8 cellular contexts compared by ENCODE assay signal in genomic region chr4:88219099-88219498, GRCh38.
DNase-seq lines count a peak whose midpoint lies in the region; ATAC-seq, FAIRE-seq and TF ChIP-seq lines count a peak whose summit lies in the region.

No MANE protein-coding gene starts in this region.

- FAIRE-seq in GM12878 (lab: Jason Lieb, UNC), result peak; percentile 83

- SMC1A ChIA-PET in GM12878 (lab: Charles Lee; ENCODE audit: uncharacterized antibody, unreplicated experiment), result interaction anchor here (0.6 to 4.8 kb wide), 31 partner anchors 9 to 805 kb away, joined by 3 to 112 read pairs (median 4); partner anchors contain the start of genes HERC5, HERC6 and PYURF

- H3K4me1 Mint-ChIP-seq in immature natural killer cell, result peaks cover 2 to 5% of the 10 kb centered on the region in 2 donors

- POLR2A ChIA-PET in GM10248 (lab: Yijun Ruan, JAX) (interaction anchor here (0.5 kb wide), 2 partner anchors 65 to 762 kb away, joined by 4 to 6 read pairs; partner anchors contain the start of gene PPM1K), GM12878 (lab: Charles Lee) (interaction anchor here (0.6 kb wide), 1 partner anchor 56 kb away, joined by 3 read pairs; no protein-coding TSS in a partner anchor)

- H3K9ac ChIP-seq in GM12878 (ENCODE audit: control insufficient read depth, insufficient read depth, low read length), result no peak overlapping the region

- TF ChIP-seq EP300 in GM12878 (IDR thresholded peaks at IDR 0.05; ENCODE audit: borderline replicate concordance in 1 of 2, control insufficient read depth in 1 of 2, low read depth in 2 of 2, low read length in 2 of 2) (no peak), suprapubic skin (IDR thresholded peaks at IDR 0.05) (no peak)

- ATAC-seq in HG03108 (IDR thresholded peaks at IDR 0.05; ENCODE audit: unreplicated experiment) (peak; percentile 74), GM12878 (peak; percentile 91)

- BruUV-seq in GM12878 (replicated peaks; lab: Mats Ljungman, UMichigan), result no TSS peak

- H3K79me2 ChIP-seq in GM12878 (ENCODE audit: control insufficient read depth, insufficient read depth, low read length), result no peaks in the 10 kb centered on the region

- no peaks in the 10 kb centered on the region for H3K9me3 Mint-ChIP-seq in immature natural killer cell

- no peaks in the 10 kb centered on the region for H4K20me1 ChIP-seq in GM12878 (ENCODE audit: control insufficient read depth, insufficient read depth)

- no peak overlapping the region for H2AFZ ChIP-seq in GM12878 (ENCODE audit: control insufficient read depth, low read depth, low read length)

- H3K36me3 ChIP-seq in GM12878 (ENCODE audit: control insufficient read depth in 2 of 2, insufficient read depth in 2 of 2, low read length in 1 of 2) (no peaks in the 10 kb centered on the region), suprapubic skin (no peaks in the 10 kb centered on the region)

- H3K4me1 ChIP-seq in GM12878 (ENCODE audit: control insufficient read depth, insufficient read depth, low read length), result no peaks in the 10 kb centered on the region
- H3K4me1 ChIP-seq in suprapubic skin, result no peaks in the 10 kb centered on the region

- H3K4me3 ChIP-seq in GM12878 (no peak overlapping the region), suprapubic skin (no peak overlapping the region)

- TF ChIP-seq POLR2A in GM12878 (IDR thresholded peaks at IDR 0.05; ENCODE audit: low read depth, low read length) (no peak), suprapubic skin (IDR thresholded peaks at IDR 0.05) (no peak)

- intact Hi-C loops in GM12878 (cut with micrococcal nuclease; ENCODE audit: unreplicated experiment), result loop anchor here (1.0 to 5.0 kb wide), 3 partner anchors 150 to 803 kb away; no protein-coding TSS in a partner anchor

- no peak overlapping the region for H3K4me3 Mint-ChIP-seq in immature natural killer cell

- no peak overlapping the region for H3K27ac ChIP-seq in 22Rv1
- no peak overlapping the region for H3K27ac ChIP-seq in GM12878 (ENCODE audit: control insufficient read depth, insufficient read depth)
- no peak overlapping the region for H3K27ac ChIP-seq in suprapubic skin

- 2% methylated on average over 5 of the region's 5 CpGs for WGBS in GM12878 (ENCODE audit: insufficient coverage, insufficient replicate concordance, low lambda C conversion rate, missing lambda C conversion rate)
- 0% methylated on average over 5 of the region's 5 CpGs for WGBS in suprapubic skin

- DNase-seq in GM10248 (ENCODE audit: extremely low spot score) (peak; percentile 46), NCI-H510A treated with DMSO at 0.1 percent for 48 hours (lab: John Stamatoyannopoulos, UW) (peak; percentile 58), GM12878 (ENCODE audit: low read depth, low spot score) (no peak), immature natural killer cell (peak; percentile 40 to 58 (median 56)), suprapubic skin (ENCODE audit: low spot score in 2 of 2) (no peak), NCI-H524 treated with DMSO at 0.1 percent for 48 hours (lab: John Stamatoyannopoulos, UW) (no peak)

- H3K27me3 Mint-ChIP-seq in immature natural killer cell (ENCODE audit: low read depth in 3 of 3), result peaks cover 1 to 3% (median 2%) of the 10 kb centered on the region in 3 donors

- CTCF ChIA-PET in GM10248 (lab: Yijun Ruan, JAX) (interaction anchor here (0.6 to 18.7 kb wide), 21 partner anchors 9 to 375 kb away, joined by 3 to 266 read pairs (median 3); partner anchors contain the start of gene PYURF), GM12878 (lab: Yijun Ruan, JAX) (interaction anchor here (0.6 to 7.4 kb wide), 50 partner anchors 9 to 837 kb away, joined by 3 to 172 read pairs (median 4); partner anchors contain the start of genes HERC5 and HERC6)

- H3K9me3 ChIP-seq in GM12878 (replicated peaks; ENCODE audit: control insufficient read depth, insufficient read depth, low read length) (no peaks in the 10 kb centered on the region; the same call in 2 of the 3 replicates), suprapubic skin (no peaks in the 10 kb centered on the region)

- H3K36me3 Mint-ChIP-seq in immature natural killer cell, result no peaks in the 10 kb centered on the region

- H3K4me2 ChIP-seq in GM12878 (ENCODE audit: control insufficient read depth, insufficient read depth), result no peak overlapping the region

- RAD21 ChIA-PET in GM12878 (lab: Charles Lee; ENCODE audit: unreplicated experiment), result interaction anchor here (0.6 to 4.7 kb wide), 30 partner anchors 8 to 804 kb away, joined by 3 to 106 read pairs (median 4); partner anchors contain the start of genes HERC5 and HERC6

- peak; percentile 81 for TF ChIP-seq CTCF in 22Rv1 (IDR thresholded peaks at IDR 0.05)
- peak; percentile 36 for TF ChIP-seq CTCF in GM10248 (IDR thresholded peaks at IDR 0.05; ENCODE audit: control extremely low read depth, extremely low read depth, low read depth, missing control alignments)
- TF ChIP-seq CTCF in GM12878 (IDR thresholded peaks at IDR 0.05 in 2 of 3, conservative IDR thresholded peaks at IDR 0.05 in 1 of 3; ENCODE audit: control insufficient read depth in 2 of 3, extremely low read depth in 1 of 3, insufficient read depth in 1 of 3, low read depth in 3 of 3, low read length in 3 of 3), result peak; percentile 42 to 65 (median 60); a peak in 5 of 6 replicates
- peak; percentile 44 to 65 for TF ChIP-seq CTCF in suprapubic skin (IDR thresholded peaks at IDR 0.05)

- peak overlapping the region in 1 of 6 donors; percentile 47 for H3K27ac Mint-ChIP-seq in immature natural killer cell

- TF ChIP-seq RAD21 in GM12878 (IDR thresholded peaks at IDR 0.05; ENCODE audit: insufficient read depth, low read depth, low read length), result peak; percentile 85

- in situ Hi-C loops in GM12878 (cut with MboI), result loop anchor here (5.0 to 25.0 kb wide), 2 partner anchors 298 to 532 kb away; no protein-coding TSS in a partner anchor

- no peaks in the 10 kb centered on the region for H3K27me3 ChIP-seq in GM12878 (replicated peaks in 1 of 2; ENCODE audit: control insufficient read depth in 2 of 2, insufficient read depth in 2 of 2, low read length in 1 of 2)
- no peaks in the 10 kb centered on the region for H3K27me3 ChIP-seq in suprapubic skin

TF ChIP-seq in GM12878, 131 proteins besides CTCF, POLR2A, EP300 and RAD21 (continues in another document):
- TF ChIP-seq SMC3 (IDR thresholded peaks at IDR 0.05; ENCODE audit: borderline replicate concordance, low read length) (peak; percentile 88), BHLHE40 (IDR thresholded peaks at IDR 0.05; ENCODE audit: borderline replicate concordance in 1 of 2, low read depth in 2 of 2, low read length in 1 of 2) (no peak), STAT1 (conservative IDR thresholded peaks at IDR 0.05) (0 out of 2 replicates have a peak, but pooled peaks have one; percentile 58), ZNF207 (IDR thresholded peaks at IDR 0.05; ENCODE audit: borderline replicate concordance) (peak; percentile 33; the same call in 1 of the 2 replicates), RFX5 (IDR thresholded peaks at IDR 0.05; ENCODE audit: low read depth, low read length) (no peak), NRF1 (conservative IDR thresholded peaks at IDR 0.05; ENCODE audit: low read depth, low read length) (no peak), FOXM1 (IDR thresholded peaks at IDR 0.05; ENCODE audit: low read depth, low read length) (no peak), RAD51 (IDR thresholded peaks at IDR 0.05) (peak; percentile 67), ZZZ3 (IDR thresholded peaks at IDR 0.05; ENCODE audit: control insufficient read depth, insufficient read length, low read depth) (no peak), ZBED1 (IDR thresholded peaks at IDR 0.05; ENCODE audit: borderline replicate concordance) (no peak), SREBF1 (IDR thresholded peaks at IDR 0.05; ENCODE audit: low read length) (no peak), IKZF2 (IDR thresholded peaks at IDR 0.05) (no peak), ZNF24 (IDR thresholded peaks at IDR 0.05) (no peak)
- TF ChIP-seq, protein P1, sequence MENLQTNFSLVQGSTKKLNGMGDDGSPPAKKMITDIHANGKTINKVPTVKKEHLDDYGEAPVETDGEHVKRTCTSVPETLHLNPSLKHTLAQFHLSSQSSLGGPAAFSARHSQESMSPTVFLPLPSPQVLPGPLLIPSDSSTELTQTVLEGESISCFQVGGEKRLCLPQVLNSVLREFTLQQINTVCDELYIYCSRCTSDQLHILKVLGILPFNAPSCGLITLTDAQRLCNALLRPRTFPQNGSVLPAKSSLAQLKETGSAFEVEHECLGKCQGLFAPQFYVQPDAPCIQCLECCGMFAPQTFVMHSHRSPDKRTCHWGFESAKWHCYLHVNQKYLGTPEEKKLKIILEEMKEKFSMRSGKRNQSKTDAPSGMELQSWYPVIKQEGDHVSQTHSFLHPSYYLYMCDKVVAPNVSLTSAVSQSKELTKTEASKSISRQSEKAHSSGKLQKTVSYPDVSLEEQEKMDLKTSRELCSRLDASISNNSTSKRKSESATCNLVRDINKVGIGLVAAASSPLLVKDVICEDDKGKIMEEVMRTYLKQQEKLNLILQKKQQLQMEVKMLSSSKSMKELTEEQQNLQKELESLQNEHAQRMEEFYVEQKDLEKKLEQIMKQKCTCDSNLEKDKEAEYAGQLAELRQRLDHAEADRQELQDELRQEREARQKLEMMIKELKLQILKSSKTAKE (IDR thresholded peaks at IDR 0.05; ENCODE audit: low read depth, poor library complexity, severe bottlenecking), result no peak

Comparison
In these comparisons a context has a peak if more than half of its experiments do, and no peak if none do; other contexts are left out.
1. DNase-seq: peak in GM10248 (single experiment), NCI-H510A treated with DMSO at 0.1 percent for 48 hours (single experiment) and immature natural killer cell (3 of 3); none in GM12878 (single experiment), suprapubic skin (0 of 2) and NCI-H524 treated with DMSO at 0.1 percent for 48 hours (single experiment).
2. Peak in every context shown above with its lines, with median percentiles within 50 percentile points of each other: CTCF ChIP-seq.